In genomic region chr3:126036056-126036549, GRCh38 we compare ENCODE assay signal across 25 cellular contexts.
"Had no signal": no experiment of that assay in that cellular context is flagged by ENCODE, and none has a peak within 500 bp of the region (broad histone marks: within the 10 kb centered on the region; RNA-seq: fewer than 3 reads in every experiment).

No MANE protein-coding gene starts in this region.

- DNase-seq: activated B cell treated with CpG ODN at 0.5 μM for 24 hours; activated CD4-positive, alpha-beta T cell treated with anti-CD3 and anti-CD28 coated beads for 36 hours; activated CD4-positive, alpha-beta T cell treated with anti-CD3 and anti-CD28 coated beads, Interleukin-2, amount 50 U/mL, for 48 hours; activated naive CD4-positive, alpha-beta T cell; activated T-cell treated with anti-CD3 and anti-CD28 coated beads, Interleukin-2, amount 50 U/mL, for 24 hours; cerebellar nuclear complex; effector CD4-positive, alpha-beta T cell; foreskin melanocyte; left ventricle myocardium inferior; mammary epithelial cell; midbrain; right lobe of liver; small intestine; stimulated activated CD4-positive, alpha-beta T cell treated with anti-CD3 and anti-CD28 coated beads, Interleukin-2, amount 100 ng/mL, for 24 hours; stimulated activated naive CD8-positive, alpha-beta T cell treated with anti-CD3 and anti-CD28 coated beads, Interleukin-15, amount 100 ng/mL, for 72 hours; T1000; transverse colon had no signal

- H3K9me3 ChIP-seq: adrenal gland, left ventricle myocardium inferior, neutrophil, right lobe of liver, transverse colon had no signal

- H3K9ac ChIP-seq: parathyroid adenoma had no signal

- H3K4me3 Mint-ChIP-seq: activated B cell treated with CpG ODN at 0.5 μM for 24 hours; activated CD4-positive, alpha-beta T cell treated with anti-CD3 and anti-CD28 coated beads for 36 hours; activated naive CD8-positive, alpha-beta T cell; activated T-cell treated with anti-CD3 and anti-CD28 coated beads, Interleukin-2, amount 50 U/mL, for 24 hours; activated T-helper 17 cell treated with anti-CD3 and anti-CD28 coated beads, Interleukin-2, amount 50 U/mL, for 72 hours; natural killer cell treated with Interleukin-12 subunit alpha and Interleukin-12 subunit beta and Interleukin-15 and Interleukin-18, amount 100 ng/mL, for 72 hours; stimulated activated effector memory CD8-positive, alpha-beta T cell treated with anti-CD3 and anti-CD28 coated beads, Interleukin-12 subunit alpha, Interleukin-12 subunit beta, amount 100 ng/mL, for 72 hours; stimulated activated naive CD8-positive, alpha-beta T cell treated with anti-CD3 and anti-CD28 coated beads, Interleukin-15, amount 100 ng/mL, for 72 hours; T-helper 1 cell treated with Interleukin-12 subunit alpha and Interleukin-12 subunit beta and Interleukin-4 antibody, amounts not matched to agents 30 μg/mL and 1 μg/mL, for 36 hours had no signal

- H3K27me3 Mint-ChIP-seq: activated B cell treated with CpG ODN at 0.5 μM for 24 hours; activated CD4-positive, alpha-beta T cell treated with anti-CD3 and anti-CD28 coated beads for 36 hours; activated naive CD8-positive, alpha-beta T cell; activated T-cell treated with anti-CD3 and anti-CD28 coated beads, Interleukin-2, amount 50 U/mL, for 24 hours; activated T-helper 17 cell treated with anti-CD3 and anti-CD28 coated beads, Interleukin-2, amount 50 U/mL, for 72 hours; natural killer cell treated with Interleukin-12 subunit alpha and Interleukin-12 subunit beta and Interleukin-15 and Interleukin-18, amount 100 ng/mL, for 72 hours; stimulated activated naive CD8-positive, alpha-beta T cell treated with anti-CD3 and anti-CD28 coated beads, Interleukin-15, amount 100 ng/mL, for 72 hours had no signal

- H3K27ac ChIP-seq: adrenal gland, left ventricle myocardium inferior, neutrophil, parathyroid adenoma, right lobe of liver, transverse colon had no signal

- H3K4me3 ChIP-seq: adrenal gland, left ventricle myocardium inferior, right lobe of liver, transverse colon had no signal

- H3K27me3 ChIP-seq: adrenal gland, neutrophil, right lobe of liver, transverse colon had no signal

- ATAC-seq: activated CD4-positive, alpha-beta T cell treated with anti-CD3 and anti-CD28 coated beads for 36 hours; activated T-helper 17 cell treated with anti-CD3 and anti-CD28 coated beads, Interleukin-2, amount 50 U/mL, for 72 hours; natural killer cell treated with Interleukin-12 subunit alpha and Interleukin-12 subunit beta and Interleukin-15 and Interleukin-18, amount 100 ng/mL, for 72 hours; right lobe of liver; stimulated activated effector memory CD8-positive, alpha-beta T cell treated with anti-CD3 and anti-CD28 coated beads, Interleukin-12 subunit alpha, Interleukin-12 subunit beta, amount 100 ng/mL, for 72 hours; stimulated activated naive CD8-positive, alpha-beta T cell treated with anti-CD3 and anti-CD28 coated beads, Interleukin-15, amount 100 ng/mL, for 72 hours had no signal

- H3K27ac Mint-ChIP-seq: activated B cell treated with CpG ODN at 0.5 μM for 24 hours; activated CD4-positive, alpha-beta T cell treated with anti-CD3 and anti-CD28 coated beads for 36 hours; activated naive CD8-positive, alpha-beta T cell; activated T-cell treated with anti-CD3 and anti-CD28 coated beads, Interleukin-2, amount 50 U/mL, for 24 hours; activated T-helper 17 cell treated with anti-CD3 and anti-CD28 coated beads, Interleukin-2, amount 50 U/mL, for 72 hours; natural killer cell treated with Interleukin-12 subunit alpha and Interleukin-12 subunit beta and Interleukin-15 and Interleukin-18, amount 100 ng/mL, for 72 hours; stimulated activated naive CD8-positive, alpha-beta T cell treated with anti-CD3 and anti-CD28 coated beads, Interleukin-15, amount 100 ng/mL, for 72 hours; T-helper 1 cell treated with Interleukin-12 subunit alpha and Interleukin-12 subunit beta and Interleukin-4 antibody, amounts not matched to agents 30 μg/mL and 1 μg/mL, for 36 hours had no signal

- H2AFZ ChIP-seq: parathyroid adenoma had no signal

- H3K4me1 ChIP-seq: parathyroid adenoma, transverse colon had no signal

- H3K36me3 ChIP-seq: neutrophil, right lobe of liver had no signal

- H3K4me1 Mint-ChIP-seq: activated B cell treated with CpG ODN at 0.5 μM for 24 hours; stimulated activated naive CD8-positive, alpha-beta T cell treated with anti-CD3 and anti-CD28 coated beads, Interleukin-15, amount 100 ng/mL, for 72 hours had no signal

- H3K9me3 Mint-ChIP-seq: activated B cell treated with CpG ODN at 0.5 μM for 24 hours; natural killer cell treated with Interleukin-12 subunit alpha and Interleukin-12 subunit beta and Interleukin-15 and Interleukin-18, amount 100 ng/mL, for 72 hours; stimulated activated effector memory CD8-positive, alpha-beta T cell treated with anti-CD3 and anti-CD28 coated beads, Interleukin-12 subunit alpha, Interleukin-12 subunit beta, amount 100 ng/mL, for 72 hours; stimulated activated naive CD8-positive, alpha-beta T cell treated with anti-CD3 and anti-CD28 coated beads, Interleukin-15, amount 100 ng/mL, for 72 hours had no signal
